In the genomic region with DNA sequence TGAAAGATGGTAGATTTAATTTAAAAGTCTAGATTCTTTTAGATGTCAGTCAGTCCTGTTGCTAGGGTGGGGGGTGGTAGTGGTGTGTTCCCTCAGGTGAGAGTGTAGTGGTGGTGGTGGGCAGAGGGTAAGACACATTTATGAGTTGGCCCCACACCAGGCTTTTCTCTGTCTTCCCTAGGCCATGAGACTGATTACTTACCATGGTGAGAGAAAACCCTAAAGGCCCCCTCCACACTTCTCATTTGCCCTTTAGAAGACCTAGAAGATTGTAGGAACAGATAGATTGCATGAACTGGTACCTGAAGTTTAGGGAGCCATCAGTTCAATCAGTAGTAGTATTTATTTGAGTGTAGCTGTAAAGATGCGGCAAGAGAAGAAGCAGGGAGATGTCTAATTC, we compare ENCODE assay signal across 2 cellular contexts.
A peak's percentile ranks its signal among the peaks of the same experiment; 100 is the strongest.
TF ChIP-seq lines count a peak whose summit lies in the region.

No MANE protein-coding gene starts in this region.

TF ChIP-seq in HepG2, 621 proteins besides CTCF, POLR2A, EP300 and RAD21 (continued from another document):
- TF ChIP-seq, protein P1, sequence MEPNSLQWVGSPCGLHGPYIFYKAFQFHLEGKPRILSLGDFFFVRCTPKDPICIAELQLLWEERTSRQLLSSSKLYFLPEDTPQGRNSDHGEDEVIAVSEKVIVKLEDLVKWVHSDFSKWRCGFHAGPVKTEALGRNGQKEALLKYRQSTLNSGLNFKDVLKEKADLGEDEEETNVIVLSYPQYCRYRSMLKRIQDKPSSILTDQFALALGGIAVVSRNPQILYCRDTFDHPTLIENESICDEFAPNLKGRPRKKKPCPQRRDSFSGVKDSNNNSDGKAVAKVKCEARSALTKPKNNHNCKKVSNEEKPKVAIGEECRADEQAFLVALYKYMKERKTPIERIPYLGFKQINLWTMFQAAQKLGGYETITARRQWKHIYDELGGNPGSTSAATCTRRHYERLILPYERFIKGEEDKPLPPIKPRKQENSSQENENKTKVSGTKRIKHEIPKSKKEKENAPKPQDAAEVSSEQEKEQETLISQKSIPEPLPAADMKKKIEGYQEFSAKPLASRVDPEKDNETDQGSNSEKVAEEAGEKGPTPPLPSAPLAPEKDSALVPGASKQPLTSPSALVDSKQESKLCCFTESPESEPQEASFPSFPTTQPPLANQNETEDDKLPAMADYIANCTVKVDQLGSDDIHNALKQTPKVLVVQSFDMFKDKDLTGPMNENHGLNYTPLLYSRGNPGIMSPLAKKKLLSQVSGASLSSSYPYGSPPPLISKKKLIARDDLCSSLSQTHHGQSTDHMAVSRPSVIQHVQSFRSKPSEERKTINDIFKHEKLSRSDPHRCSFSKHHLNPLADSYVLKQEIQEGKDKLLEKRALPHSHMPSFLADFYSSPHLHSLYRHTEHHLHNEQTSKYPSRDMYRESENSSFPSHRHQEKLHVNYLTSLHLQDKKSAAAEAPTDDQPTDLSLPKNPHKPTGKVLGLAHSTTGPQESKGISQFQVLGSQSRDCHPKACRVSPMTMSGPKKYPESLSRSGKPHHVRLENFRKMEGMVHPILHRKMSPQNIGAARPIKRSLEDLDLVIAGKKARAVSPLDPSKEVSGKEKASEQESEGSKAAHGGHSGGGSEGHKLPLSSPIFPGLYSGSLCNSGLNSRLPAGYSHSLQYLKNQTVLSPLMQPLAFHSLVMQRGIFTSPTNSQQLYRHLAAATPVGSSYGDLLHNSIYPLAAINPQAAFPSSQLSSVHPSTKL (CRISPR knock-in tag; IDR thresholded peaks at IDR 0.05) = no peak
- TF ChIP-seq RBM22 (optimal IDR thresholded peaks at IDR 0.05; ENCODE audit: low read length) = peak; percentile 91
- TF ChIP-seq, protein P2, sequence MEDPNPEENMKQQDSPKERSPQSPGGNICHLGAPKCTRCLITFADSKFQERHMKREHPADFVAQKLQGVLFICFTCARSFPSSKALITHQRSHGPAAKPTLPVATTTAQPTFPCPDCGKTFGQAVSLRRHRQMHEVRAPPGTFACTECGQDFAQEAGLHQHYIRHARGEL (CRISPR knock-in tag; IDR thresholded peaks at IDR 0.05) = no peak
- TF ChIP-seq ZNF263 (CRISPR knock-in tag; IDR thresholded peaks at IDR 0.05) = no peak
- TF ChIP-seq PAX8 (CRISPR knock-in tag; IDR thresholded peaks at IDR 0.05; ENCODE audit: borderline replicate concordance) = no peak
- peak; percentile 72 for TF ChIP-seq RBFOX2 (IDR thresholded peaks at IDR 0.05; ENCODE audit: low read depth, low read length)
- TF ChIP-seq NCOA2 (CRISPR knock-in tag; IDR thresholded peaks at IDR 0.05) = no peak
- no peak for TF ChIP-seq ATAD3A (CRISPR knock-in tag; IDR thresholded peaks at IDR 0.05)

TF ChIP-seq in HEK293T, 16 proteins besides CTCF, POLR2A, EP300 and RAD21 (continued from another document):
- TF ChIP-seq FOXK2 (IDR thresholded peaks at IDR 0.05) = no peak
- no peak for TF ChIP-seq HDGF (IDR thresholded peaks at IDR 0.05; ENCODE audit: borderline replicate concordance)
- TF ChIP-seq CTBP1 (IDR thresholded peaks at IDR 0.05; ENCODE audit: borderline replicate concordance) = no peak
- no peak for TF ChIP-seq NFRKB (IDR thresholded peaks at IDR 0.05)
- no peak for TF ChIP-seq L3MBTL2 (conservative IDR thresholded peaks at IDR 0.05)
- TF ChIP-seq ARNT (IDR thresholded peaks at IDR 0.05) = no peak
- TF ChIP-seq SP1 (IDR thresholded peaks at IDR 0.05) = no peak
- TF ChIP-seq, protein P3, sequence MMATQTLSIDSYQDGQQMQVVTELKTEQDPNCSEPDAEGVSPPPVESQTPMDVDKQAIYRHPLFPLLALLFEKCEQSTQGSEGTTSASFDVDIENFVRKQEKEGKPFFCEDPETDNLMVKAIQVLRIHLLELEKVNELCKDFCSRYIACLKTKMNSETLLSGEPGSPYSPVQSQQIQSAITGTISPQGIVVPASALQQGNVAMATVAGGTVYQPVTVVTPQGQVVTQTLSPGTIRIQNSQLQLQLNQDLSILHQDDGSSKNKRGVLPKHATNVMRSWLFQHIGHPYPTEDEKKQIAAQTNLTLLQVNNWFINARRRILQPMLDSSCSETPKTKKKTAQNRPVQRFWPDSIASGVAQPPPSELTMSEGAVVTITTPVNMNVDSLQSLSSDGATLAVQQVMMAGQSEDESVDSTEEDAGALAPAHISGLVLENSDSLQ (IDR thresholded peaks at IDR 0.05) = no peak
- TF ChIP-seq TARDBP (IDR thresholded peaks at IDR 0.05) = no peak
